9 cellular contexts compared by ENCODE assay signal in the genomic region with DNA sequence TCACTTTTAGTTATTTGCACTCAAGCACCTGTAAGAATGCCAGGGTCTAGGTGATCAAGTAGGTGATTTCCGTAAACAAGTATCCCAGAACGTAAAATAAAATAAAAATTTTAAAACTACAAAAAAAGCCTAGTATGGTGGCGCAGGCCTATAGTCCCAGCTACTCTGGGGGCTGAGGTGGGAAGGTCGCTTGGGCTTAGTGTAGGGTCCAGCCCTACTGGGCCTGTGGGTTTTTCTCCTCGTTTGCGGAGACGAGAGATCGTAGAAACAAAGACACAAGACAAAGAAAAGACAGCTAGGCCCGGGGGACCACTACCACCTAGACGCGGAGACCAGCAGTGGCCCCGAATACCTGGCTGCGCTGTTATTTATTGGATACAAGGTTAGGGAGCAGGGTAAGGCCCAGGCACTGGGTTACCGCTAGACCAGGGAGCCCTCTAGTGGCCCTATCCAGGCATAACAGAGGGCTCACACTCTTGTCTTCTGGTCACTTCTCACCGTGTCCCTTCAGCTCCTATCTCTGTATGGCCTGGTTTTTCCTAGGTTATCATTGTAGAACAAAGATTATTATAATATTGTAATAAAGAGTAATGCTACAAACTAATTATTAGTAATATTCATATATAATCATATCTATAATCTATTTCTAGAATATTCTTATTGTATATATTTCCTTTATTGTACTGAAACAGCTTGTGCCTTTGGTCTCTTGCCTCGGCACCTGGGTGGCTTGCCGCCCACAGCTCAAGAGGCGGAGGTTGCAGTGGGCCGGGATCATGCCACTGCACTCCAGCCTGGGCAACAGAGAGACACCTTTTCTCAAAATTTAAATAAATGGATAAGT. TPM values are rescaled to one million over a fixed set of nuclear protein-coding genes. Genes with fewer than 3 reads are reported as not detected.
DNase-seq lines count a peak whose midpoint lies in the region; ATAC-seq and TF ChIP-seq lines count a peak whose summit lies in the region.
"Had no signal": no experiment of that assay in that cellular context is flagged by ENCODE, and none has a peak within 500 bp of the region (broad histone marks: within the 10 kb centered on the region; RNA-seq: fewer than 3 reads in every experiment).

No MANE protein-coding gene starts in this region.

- no peak overlapping the region for H3K4me3 ChIP-seq in NT2/D1 (ENCODE audit: insufficient read length, low read depth)

- H3K27me3 ChIP-seq in NT2/D1 (ENCODE audit: insufficient read depth, insufficient read length) = no peaks in the 10 kb centered on the region

- H3K4me3 Mint-ChIP-seq in activated T-cell treated with anti-CD3 and anti-CD28 coated beads, Interleukin-2, amount 50 U/mL, for 72 hours = no peak overlapping the region
- H3K4me3 Mint-ChIP-seq: stimulated activated naive CD8-positive, alpha-beta T cell treated with anti-CD3 and anti-CD28 coated beads, Interleukin-15, Interleukin-2, amounts not matched to agents 100 ng/mL and 50 ng/mL, for 24 hours had no signal

- no peaks in the 10 kb centered on the region for H3K9me3 Mint-ChIP-seq in activated T-cell treated with anti-CD3 and anti-CD28 coated beads, Interleukin-2, amount 50 U/mL, for 72 hours
- H3K9me3 Mint-ChIP-seq: stimulated activated naive CD8-positive, alpha-beta T cell treated with anti-CD3 and anti-CD28 coated beads, Interleukin-15, Interleukin-2, amounts not matched to agents 100 ng/mL and 50 ng/mL, for 24 hours had no signal

- H3K9ac ChIP-seq in NT2/D1 (ENCODE audit: insufficient read length, low read depth) = no peak overlapping the region

- H3K36me3 ChIP-seq in NT2/D1 (ENCODE audit: insufficient read depth, insufficient read length, low read length) = no peaks in the 10 kb centered on the region

- H3K27me3 Mint-ChIP-seq in activated T-cell treated with anti-CD3 and anti-CD28 coated beads, Interleukin-2, amount 50 U/mL, for 72 hours (ENCODE audit: low read depth) = peaks cover 9% of the 10 kb centered on the region
- H3K27me3 Mint-ChIP-seq: stimulated activated naive CD8-positive, alpha-beta T cell treated with anti-CD3 and anti-CD28 coated beads, Interleukin-15, Interleukin-2, amounts not matched to agents 100 ng/mL and 50 ng/mL, for 24 hours had no signal

- no peaks in the 10 kb centered on the region for H3K4me1 ChIP-seq in NT2/D1 (ENCODE audit: insufficient read depth, insufficient read length)

- H3K9me3 ChIP-seq in NT2/D1 (ENCODE audit: insufficient read depth, low read length) = no peaks in the 10 kb centered on the region

- no peaks in the 10 kb centered on the region for H3K4me1 Mint-ChIP-seq in activated T-cell treated with anti-CD3 and anti-CD28 coated beads, Interleukin-2, amount 50 U/mL, for 72 hours (ENCODE audit: low read depth)

- POLR2A ChIA-PET in HEK293T (lab: Yijun Ruan, JAX) = no interaction called here

- no peak overlapping the region for H3K27ac Mint-ChIP-seq in activated T-cell treated with anti-CD3 and anti-CD28 coated beads, Interleukin-2, amount 50 U/mL, for 72 hours
- H3K27ac Mint-ChIP-seq: stimulated activated naive CD8-positive, alpha-beta T cell treated with anti-CD3 and anti-CD28 coated beads, Interleukin-15, Interleukin-2, amounts not matched to agents 100 ng/mL and 50 ng/mL, for 24 hours had no signal

- peak; percentile 44 to 66 for ATAC-seq in activated T-cell treated with anti-CD3 and anti-CD28 coated beads, Interleukin-2, amount 50 U/mL, for 72 hours (replicated peaks in 1 of 2)
- ATAC-seq in GM21576 (IDR thresholded peaks at IDR 0.05; ENCODE audit: unreplicated experiment) (no peak), HG02642 (IDR thresholded peaks at IDR 0.05; ENCODE audit: poor library complexity, unreplicated experiment) (no peak)

- H3K36me3 Mint-ChIP-seq in activated T-cell treated with anti-CD3 and anti-CD28 coated beads, Interleukin-2, amount 50 U/mL, for 72 hours (ENCODE audit: insufficient read depth in 2 of 2) = no peaks in the 10 kb centered on the region

- DNase-seq in Daoy (ENCODE audit: low read depth) (peak; percentile 34), HEK293T (ENCODE audit: extremely low spot score) (peak; percentile 49), NT2/D1 (ENCODE audit: low read depth, low spot score) (peak; percentile 8), germinal center (ENCODE audit: low spot score) (peak; percentile 2), renal cortical epithelial cell (ENCODE audit: low read depth) (peak; percentile 15)
- peak; percentile 42 to 52 for DNase-seq in activated T-cell treated with anti-CD3 and anti-CD28 coated beads, Interleukin-2, amount 50 U/mL, for 72 hours

- CTCF ChIA-PET in HEK293T (lab: Yijun Ruan, JAX) = interaction anchor here (0.7 to 1.7 kb wide), 7 partner anchors 12 to 195 kb away, joined by 3 to 7 read pairs (median 4); no protein-coding TSS in a partner anchor

TF ChIP-seq in HEK293T, 16 proteins besides CTCF, POLR2A, EP300 and RAD21:
- no peak for TF ChIP-seq HDGF (IDR thresholded peaks at IDR 0.05; ENCODE audit: borderline replicate concordance)
- no peak for TF ChIP-seq ZNF384 (IDR thresholded peaks at IDR 0.05)
- TF ChIP-seq ARNT (IDR thresholded peaks at IDR 0.05) = no peak
- no peak for TF ChIP-seq BHLHE40 (IDR thresholded peaks at IDR 0.05; ENCODE audit: borderline replicate concordance)
- TF ChIP-seq SP1 (IDR thresholded peaks at IDR 0.05) = no peak
- TF ChIP-seq FOXM1 (IDR thresholded peaks at IDR 0.05; ENCODE audit: borderline replicate concordance) = no peak
- TF ChIP-seq FOXA1 (IDR thresholded peaks at IDR 0.05) = no peak
- no peak for TF ChIP-seq LEF1 (IDR thresholded peaks at IDR 0.05; ENCODE audit: borderline replicate concordance)
- no peak for TF ChIP-seq CTBP1 (IDR thresholded peaks at IDR 0.05; ENCODE audit: borderline replicate concordance)
- no peak for TF ChIP-seq NFRKB (IDR thresholded peaks at IDR 0.05)
- TF ChIP-seq TARDBP (IDR thresholded peaks at IDR 0.05) = no peak
- TF ChIP-seq ELF4 (IDR thresholded peaks at IDR 0.05) = no peak
- TF ChIP-seq FOXK2 (IDR thresholded peaks at IDR 0.05) = no peak
- no peak for TF ChIP-seq L3MBTL2 (conservative IDR thresholded peaks at IDR 0.05)
- no peak for TF ChIP-seq SUZ12 (IDR thresholded peaks at IDR 0.05)
- TF ChIP-seq, protein P1, sequence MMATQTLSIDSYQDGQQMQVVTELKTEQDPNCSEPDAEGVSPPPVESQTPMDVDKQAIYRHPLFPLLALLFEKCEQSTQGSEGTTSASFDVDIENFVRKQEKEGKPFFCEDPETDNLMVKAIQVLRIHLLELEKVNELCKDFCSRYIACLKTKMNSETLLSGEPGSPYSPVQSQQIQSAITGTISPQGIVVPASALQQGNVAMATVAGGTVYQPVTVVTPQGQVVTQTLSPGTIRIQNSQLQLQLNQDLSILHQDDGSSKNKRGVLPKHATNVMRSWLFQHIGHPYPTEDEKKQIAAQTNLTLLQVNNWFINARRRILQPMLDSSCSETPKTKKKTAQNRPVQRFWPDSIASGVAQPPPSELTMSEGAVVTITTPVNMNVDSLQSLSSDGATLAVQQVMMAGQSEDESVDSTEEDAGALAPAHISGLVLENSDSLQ (IDR thresholded peaks at IDR 0.05) = no peak

RNA-seq across cellular contexts. Expression of gene SAGE1, which starts 38.4 kb away (rescaled TPM):
- not detected in 2 replicates for total RNA-seq in Daoy (2014; rRNA removed; shearing (Covaris generic))
- total RNA-seq in activated T-cell treated with anti-CD3 and anti-CD28 coated beads, Interleukin-2, amount 50 U/mL, for 72 hours = not detected
- total RNA-seq in renal cortical epithelial cell = not detected in 2 replicates

RNA-seq across cellular contexts. Expression of gene CT45A10, which starts 38.6 kb away (rescaled TPM):
- 0.51 and 1.8 TPM in 2 replicates for total RNA-seq in Daoy (2014; rRNA removed; shearing (Covaris generic))
- not detected for total RNA-seq in activated T-cell treated with anti-CD3 and anti-CD28 coated beads, Interleukin-2, amount 50 U/mL, for 72 hours
- not detected in 2 replicates for total RNA-seq in renal cortical epithelial cell

RNA-seq across cellular contexts. Expression of gene MMGT1, which starts 41.9 kb away (rescaled TPM):
- total RNA-seq in Daoy (2014; rRNA removed; shearing (Covaris generic)) = 23.1 and 24.0 TPM in 2 replicates
- 10 to 100 TPM; 20.1 to 21.7 TPM for total RNA-seq in activated T-cell treated with anti-CD3 and anti-CD28 coated beads, Interleukin-2, amount 50 U/mL, for 72 hours
- 10.2 and 21.0 TPM in 2 replicates for total RNA-seq in renal cortical epithelial cell

RNA-seq across cellular contexts. Expression of gene SLC9A6, which starts 53.4 kb away (rescaled TPM):
- total RNA-seq in Daoy (2014; rRNA removed; shearing (Covaris generic)) = 13.6 and 13.7 TPM in 2 replicates
- 10 to 100 TPM; 11.4 to 12.2 TPM for total RNA-seq in activated T-cell treated with anti-CD3 and anti-CD28 coated beads, Interleukin-2, amount 50 U/mL, for 72 hours
- total RNA-seq in renal cortical epithelial cell = 26.1 and 28.3 TPM in 2 replicates

Comparison
In these comparisons a context has a peak if more than half of its experiments do, and no peak if none do; other contexts are left out.
1. ATAC-seq: peak in activated T-cell treated with anti-CD3 and anti-CD28 coated beads, Interleukin-2, amount 50 U/mL, for 72 hours (2 of 2); none in GM21576 (single experiment) and HG02642 (single experiment).
2. Peak in every context shown above with its lines, with median percentiles within 50 percentile points of each other: DNase-seq.